Comparison of ENCODE assay signal across 13 cellular contexts in genomic region chr14:63993992-63994391, GRCh38.
A peak's percentile ranks its signal among the peaks of the same experiment; 100 is the strongest.
DNase-seq lines count a peak whose midpoint lies in the region; ATAC-seq and TF ChIP-seq lines count a peak whose summit lies in the region.
"Had no signal": no experiment of that assay in that cellular context is flagged by ENCODE, and none has a peak within 500 bp of the region (broad histone marks: within the 10 kb centered on the region; RNA-seq: fewer than 3 reads in every experiment).

No MANE protein-coding gene starts in this region.

- TF ChIP-seq EP300 in SK-N-SH (IDR thresholded peaks at IDR 0.05; ENCODE audit: borderline replicate concordance in 1 of 2, low read depth in 1 of 2, low read length in 1 of 2), result no peak

- TF ChIP-seq RAD21 in SK-N-SH (IDR thresholded peaks at IDR 0.05; ENCODE audit: low read length), result peak; percentile 42

- H4K20me1 ChIP-seq in SK-N-SH (ENCODE audit: insufficient read depth) (no peaks in the 10 kb centered on the region), MM.1S (ENCODE audit: insufficient read depth, low read length) (no peaks in the 10 kb centered on the region)

- DNase-seq in SK-N-SH, result peak; percentile 6
- DNase-seq in MM.1S, result no peak
- DNase-seq in epithelial cell of prostate (ENCODE audit: low read depth, low spot score), result peak; percentile 3
- peak; percentile 2 for DNase-seq in renal cortical epithelial cell (ENCODE audit: low read depth)
- DNase-seq in NCI-H510A treated with DMSO at 0.1 percent for 48 hours (lab: John Stamatoyannopoulos, UW), result no peak
- no peak for DNase-seq in H4 (ENCODE audit: low spot score)
- DNase-seq: activated CD4-positive, alpha-beta T cell treated with anti-CD3 and anti-CD28 coated beads for 48 hours; KG1; NCI-H2227 treated with DMSO at 0.1 percent for 48 hours; stimulated activated naive B cell treated with anti-CD40 and anti-IgM and Interleukin-4, amounts not matched to agents 10 μg/mL and 1 μg/mL and 100 μg/mL, for 72 hours had no signal

- no peak overlapping the region for H3K4me2 ChIP-seq in SK-N-SH
- H3K4me2 ChIP-seq in MM.1S (ENCODE audit: low read depth, low read length), result no peak overlapping the region

- no peak overlapping the region for H3K4me3 ChIP-seq in SK-N-SH (ENCODE audit: low read depth in 2 of 2, low read length in 1 of 2)
- H3K4me3 ChIP-seq in MM.1S (ENCODE audit: low read length), result no peak overlapping the region
- H3K4me3 ChIP-seq: SJSA1 had no signal

- H2AFZ ChIP-seq in SK-N-SH (ENCODE audit: low read depth) (no peak overlapping the region), MM.1S (ENCODE audit: low read length) (no peak overlapping the region)

- POLR2A ChIA-PET in SK-N-SH (lab: Yijun Ruan, JAX), result no interaction called here

- H3K9me3 ChIP-seq in SK-N-SH, result no peaks in the 10 kb centered on the region
- no peaks in the 10 kb centered on the region for H3K9me3 ChIP-seq in MM.1S (replicated peaks; ENCODE audit: insufficient read depth, low read length)
- H3K9me3 ChIP-seq: SJSA1 had no signal

- peaks cover 10 to 17% of the 10 kb centered on the region in 2 experiments for H3K36me3 ChIP-seq in SK-N-SH (replicated peaks in 1 of 2; ENCODE audit: control insufficient read depth in 1 of 2, insufficient read depth in 2 of 2, low read length in 1 of 2)
- no peaks in the 10 kb centered on the region for H3K36me3 ChIP-seq in MM.1S (replicated peaks; ENCODE audit: insufficient read depth, low read length)

- H3K27me3 ChIP-seq in SK-N-SH (ENCODE audit: insufficient read depth) (no peaks in the 10 kb centered on the region), MM.1S (replicated peaks; ENCODE audit: insufficient read depth, low read length) (no peaks in the 10 kb centered on the region)
- H3K27me3 ChIP-seq: SJSA1 had no signal

- no peaks in the 10 kb centered on the region for H3K9me2 ChIP-seq in SK-N-SH
- no peaks in the 10 kb centered on the region for H3K9me2 ChIP-seq in MM.1S (replicated peaks; ENCODE audit: insufficient read depth, low read length)

- ATAC-seq in SK-N-SH treated with all-trans-retinoic acid at 6 μM for 48 hours (no peak), GM19328 (IDR thresholded peaks at IDR 0.05; ENCODE audit: unreplicated experiment) (no peak)
- ATAC-seq: stimulated activated naive B cell treated with anti-CD40 and anti-IgM and Interleukin-4, amounts not matched to agents 10 μg/mL and 1 μg/mL and 100 μg/mL, for 72 hours had no signal

- WGBS in SK-N-SH (ENCODE audit: low lambda C conversion rate), result 98% methylated on average over 3 of the region's 3 CpGs

- no peaks in the 10 kb centered on the region for H3K79me2 ChIP-seq in SK-N-SH (ENCODE audit: insufficient read depth)
- no peaks in the 10 kb centered on the region for H3K79me2 ChIP-seq in MM.1S (ENCODE audit: low read length)

- H3F3A ChIP-seq in SK-N-SH (replicated peaks; ENCODE audit: insufficient read depth) (no peaks in the 10 kb centered on the region), MM.1S (ENCODE audit: insufficient read depth, low read length) (no peaks in the 10 kb centered on the region)

- H3K9ac ChIP-seq in SK-N-SH (no peak overlapping the region), MM.1S (ENCODE audit: low read length) (no peak overlapping the region)

- TF ChIP-seq CTCF in SK-N-SH (IDR thresholded peaks at IDR 0.05) (peak; percentile 49), MM.1S (IDR thresholded peaks at IDR 0.05; ENCODE audit: low read length) (peak; percentile 7; the same call in 1 of the 2 replicates)

- H3K4me1 ChIP-seq in SK-N-SH (ENCODE audit: control insufficient read depth in 1 of 2, insufficient read depth in 2 of 2, low read depth in 1 of 2, low read length in 1 of 2) (no peaks in the 10 kb centered on the region), MM.1S (ENCODE audit: low read length) (no peaks in the 10 kb centered on the region)

- H3K27ac ChIP-seq in SK-N-SH (ENCODE audit: low read depth in 2 of 2, low read length in 1 of 2) (no peak overlapping the region), MM.1S (ENCODE audit: low read length) (no peak overlapping the region), epithelial cell of prostate (no peak overlapping the region)
- H3K27ac ChIP-seq: SJSA1 had no signal

- CTCF ChIA-PET in SK-N-SH (lab: Yijun Ruan, JAX), result interaction anchor here (0.9 to 1.5 kb wide), 4 partner anchors 11 to 309 kb away, joined by 3 to 4 read pairs (median 3); no protein-coding TSS in a partner anchor

TF ChIP-seq in SK-N-SH, 30 proteins besides CTCF, POLR2A, EP300 and RAD21:
- 0 out of 2 replicates have a peak, but pooled peaks have one; percentile 14 for TF ChIP-seq SMC3 (IDR thresholded peaks at IDR 0.05; ENCODE audit: low read depth, low read length)
- no peak for TF ChIP-seq TEAD4 (IDR thresholded peaks at IDR 0.05; ENCODE audit: borderline replicate concordance, insufficient read depth)

TF ChIP-seq in SK-N-SH treated with all-trans-retinoic acid at 6 μM for 48 hours, 23 proteins besides CTCF, POLR2A, EP300 and RAD21 (continues in another document):
- TF ChIP-seq ZNF565 (CRISPR knock-in tag; conservative IDR thresholded peaks at IDR 0.05; ENCODE audit: low read depth) (no peak), ESRRG (CRISPR knock-in tag; IDR thresholded peaks at IDR 0.05) (no peak), CREB5 (CRISPR knock-in tag; IDR thresholded peaks at IDR 0.05; ENCODE audit: low read depth) (no peak), POU6F1 (CRISPR knock-in tag; IDR thresholded peaks at IDR 0.05; ENCODE audit: borderline replicate concordance, low read depth) (no peak), TSHZ2 (CRISPR knock-in tag; IDR thresholded peaks at IDR 0.05) (no peak), ZNF70 (CRISPR knock-in tag; IDR thresholded peaks at IDR 0.05) (no peak), GLIS3 (CRISPR knock-in tag; IDR thresholded peaks at IDR 0.05) (no peak), ISL1 (CRISPR knock-in tag; IDR thresholded peaks at IDR 0.05) (no peak), ZFP30 (CRISPR knock-in tag; IDR thresholded peaks at IDR 0.05) (no peak), ZFP3 (CRISPR knock-in tag; IDR thresholded peaks at IDR 0.05) (no peak), TOX (CRISPR knock-in tag; IDR thresholded peaks at IDR 0.05; ENCODE audit: borderline replicate concordance) (no peak), RARB (CRISPR knock-in tag; IDR thresholded peaks at IDR 0.05) (no peak), TCF4 (CRISPR knock-in tag; IDR thresholded peaks at IDR 0.05; ENCODE audit: borderline replicate concordance) (no peak)

Comparison
In these comparisons a context has a peak if more than half of its experiments do, and no peak if none do; other contexts are left out.
1. DNase-seq: peak in SK-N-SH (single experiment), epithelial cell of prostate (single experiment) and renal cortical epithelial cell (single experiment); none in MM.1S (single experiment), NCI-H510A treated with DMSO at 0.1 percent for 48 hours (single experiment) and H4 (single experiment).